ENCODE assay signal across 12 cellular contexts in the genomic region with DNA sequence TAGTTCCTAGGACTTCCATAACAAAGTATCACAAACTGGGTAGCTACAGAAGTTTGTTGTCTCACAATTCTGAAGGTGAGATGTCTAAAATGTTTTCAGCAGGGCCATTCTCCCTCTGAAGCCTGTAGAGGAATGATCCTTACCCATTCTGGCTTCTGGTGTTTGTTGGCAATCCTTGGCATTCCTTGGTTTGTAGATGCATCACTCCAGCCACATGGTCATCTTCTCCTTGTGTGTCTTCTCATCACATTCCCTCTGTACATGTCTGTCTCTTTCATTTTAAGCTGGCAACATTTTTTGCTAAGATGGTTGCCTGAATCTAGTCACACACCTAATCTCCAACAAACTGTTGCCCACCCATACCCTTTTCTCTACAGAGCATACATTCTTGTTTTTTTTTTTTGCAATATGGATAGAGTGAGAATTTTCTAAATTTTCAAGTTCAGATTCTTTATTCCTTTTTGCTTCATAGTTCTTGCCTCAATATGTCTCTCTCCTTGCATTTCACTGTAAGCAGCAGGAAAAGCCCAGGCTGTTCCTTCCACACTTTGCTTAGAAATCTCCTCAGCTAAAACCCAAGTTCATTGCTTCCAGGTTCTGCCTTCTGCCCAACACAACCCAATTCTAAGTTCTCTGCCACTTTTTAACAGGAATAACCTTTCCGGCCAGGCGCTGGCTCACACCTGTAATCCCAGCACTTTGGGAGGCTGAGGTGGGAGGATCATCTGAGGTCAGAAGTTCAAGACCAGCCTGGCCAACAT. TPM values are rescaled to one million over a fixed set of nuclear protein-coding genes. Genes with fewer than 3 reads are reported as not detected.
"Had no signal": no experiment of that assay in that cellular context is flagged by ENCODE, and none has a peak within 500 bp of the region (broad histone marks: within the 10 kb centered on the region; RNA-seq: fewer than 3 reads in every experiment).

No MANE protein-coding gene starts in this region.

- H3K36me3 ChIP-seq: uterus had no signal

- H3K4me3 ChIP-seq: lung, tibial artery, uterus had no signal

- H3K27ac Mint-ChIP-seq: stimulated activated effector memory CD8-positive, alpha-beta T cell treated with anti-CD3 and anti-CD28 coated beads, Interleukin-12 subunit alpha, Interleukin-12 subunit beta, amount 100 ng/mL, for 72 hours had no signal

- H3K4me3 Mint-ChIP-seq: stimulated activated effector memory CD8-positive, alpha-beta T cell treated with anti-CD3 and anti-CD28 coated beads, Interleukin-12 subunit alpha, Interleukin-12 subunit beta, amount 100 ng/mL, for 72 hours had no signal

- H3K27ac ChIP-seq: parathyroid adenoma, tibial artery, uterus had no signal

- H2AFZ ChIP-seq: parathyroid adenoma had no signal

- H3K27me3 ChIP-seq: tibial artery, uterus had no signal

- H3K9me3 Mint-ChIP-seq: stimulated activated effector memory CD8-positive, alpha-beta T cell treated with anti-CD3 and anti-CD28 coated beads, Interleukin-12 subunit alpha, Interleukin-12 subunit beta, amount 100 ng/mL, for 72 hours had no signal

- ATAC-seq: stimulated activated effector memory CD8-positive, alpha-beta T cell treated with anti-CD3 and anti-CD28 coated beads, Interleukin-12 subunit alpha, Interleukin-12 subunit beta, amount 100 ng/mL, for 72 hours had no signal

- H3K4me1 ChIP-seq: parathyroid adenoma, uterus had no signal

- H3K9me3 ChIP-seq: tibial artery, uterus had no signal

- DNase-seq: activated CD4-positive, CD25-positive, alpha-beta regulatory T cell; activated effector memory CD4-positive, alpha-beta T cell treated with anti-CD3 and anti-CD28 coated beads, Interleukin-2, amount 50 U/mL, for 16 hours; aorta; dermis blood vessel endothelial cell; islet precursor cell; midbrain; tibial artery; uterus had no signal

RNA-seq across cellular contexts. Expression of a gene that starts 48.8 kb away (rescaled TPM):
- total RNA-seq: cerebellum, dermis blood vessel endothelial cell had no signal
